ENCODE assay signal across 11 cellular contexts in genomic region chr1:169511339-169512028, GRCh38. TPM values are rescaled to one million over a fixed set of nuclear protein-coding genes. Genes with fewer than 3 reads are reported as not detected.
A peak's percentile ranks its signal among the peaks of the same experiment; 100 is the strongest.
DNase-seq lines count a peak whose midpoint lies in the region; ATAC-seq, FAIRE-seq and TF ChIP-seq lines count a peak whose summit lies in the region.
"Had no signal": no experiment of that assay in that cellular context is flagged by ENCODE, and none has a peak within 500 bp of the region (broad histone marks: within the 10 kb centered on the region; RNA-seq: fewer than 3 reads in every experiment).

No MANE protein-coding gene starts in this region.

- POLR2A ChIA-PET in A549 (lab: Yijun Ruan, JAX): interaction anchor here (1.6 kb wide), 1 partner anchor 25 kb away, joined by 10 read pairs; the partner anchor contains the start of gene SLC19A2

- H3K9me3 ChIP-seq in A549 (no peaks in the 10 kb centered on the region), muscle layer of duodenum (ENCODE audit: control insufficient read depth in 1 of 2, low read length in 2 of 2) (no peaks in the 10 kb centered on the region), T-helper 17 cell (ENCODE audit: control insufficient read depth, low read length, poor library complexity, severe bottlenecking) (no peaks in the 10 kb centered on the region)

- intact Hi-C loops in activated T-helper 1 cell treated with anti-CD3 and anti-CD28 coated beads, Interleukin-12 subunit alpha, Interleukin-12 subunit beta, Interleukin-2, Interleukin-4 antibody, amounts not matched to agents 30 ng/mL and 10 ng/mL and 1 ng/mL, durations not matched to agents 14 hours and 24 hours and 36 hours (cut with micrococcal nuclease): no loop called here

- H3K27me3 Mint-ChIP-seq in T-helper 17 cell: no peaks in the 10 kb centered on the region
- H3K27me3 Mint-ChIP-seq in activated T-helper 1 cell treated with anti-CD3 and anti-CD28 coated beads, Interleukin-12 subunit alpha, Interleukin-12 subunit beta, Interleukin-2, Interleukin-4 antibody, amounts not matched to agents 30 ng/mL and 10 ng/mL and 1 ng/mL, durations not matched to agents 14 hours and 24 hours and 36 hours (ENCODE audit: insufficient read depth): no peaks in the 10 kb centered on the region
- H3K27me3 Mint-ChIP-seq: CD4-positive, alpha-beta memory T cell; naive B cell had no signal

- peak overlapping the region; percentile 15; the same call in 1 of the 3 replicates for H3K4me2 ChIP-seq in A549

- TF ChIP-seq RAD21 in A549 (conservative IDR thresholded peaks at IDR 0.05 in 1 of 2, IDR thresholded peaks at IDR 0.05 in 1 of 2): no peak

- H3K4me1 Mint-ChIP-seq in T-helper 17 cell: peaks cover 8% of the 10 kb centered on the region
- peaks cover 23% of the 10 kb centered on the region for H3K4me1 Mint-ChIP-seq in activated T-helper 1 cell treated with anti-CD3 and anti-CD28 coated beads, Interleukin-12 subunit alpha, Interleukin-12 subunit beta, Interleukin-2, Interleukin-4 antibody, amounts not matched to agents 30 ng/mL and 10 ng/mL and 1 ng/mL, durations not matched to agents 14 hours and 24 hours and 36 hours (ENCODE audit: low read depth)

- H3K27ac ChIP-seq in A549 (no peak overlapping the region), muscle layer of duodenum (ENCODE audit: low read length) (peak overlapping the region; percentile 39)
- H3K27ac ChIP-seq: SJCRH30 had no signal

- H3K27ac Mint-ChIP-seq in T-helper 17 cell: no peak overlapping the region
- no peak overlapping the region for H3K27ac Mint-ChIP-seq in activated T-helper 1 cell treated with anti-CD3 and anti-CD28 coated beads, Interleukin-12 subunit alpha, Interleukin-12 subunit beta, Interleukin-2, Interleukin-4 antibody, amounts not matched to agents 30 ng/mL and 10 ng/mL and 1 ng/mL, durations not matched to agents 14 hours and 24 hours and 36 hours
- H3K27ac Mint-ChIP-seq: CD4-positive, alpha-beta memory T cell had no signal

- H3K4me3 ChIP-seq in A549 (no peak overlapping the region), muscle layer of duodenum (ENCODE audit: low read depth in 1 of 2, low read length in 2 of 2) (no peak overlapping the region)
- H3K4me3 ChIP-seq: SJCRH30 had no signal

- DNase-seq in A549 (ENCODE audit: low read depth in 1 of 2, low spot score in 1 of 2) (peak in 1 of 2 experiments; percentile 18), HT1080 (ENCODE audit: low read depth) (peak; percentile 67), dermis blood vessel endothelial cell (peak; percentile 8), islet precursor cell (no peak), T-helper 17 cell (no peak), NCI-H82 (lab: John Stamatoyannopoulos, UW) (no peak)
- no peak for DNase-seq in activated T-helper 1 cell treated with anti-CD3 and anti-CD28 coated beads, Interleukin-12 subunit alpha, Interleukin-12 subunit beta, Interleukin-2, Interleukin-4 antibody, amounts not matched to agents 30 ng/mL and 10 ng/mL and 1 ng/mL, durations not matched to agents 14 hours and 24 hours and 36 hours (ENCODE audit: low spot score)
- DNase-seq: CD4-positive, alpha-beta memory T cell; naive B cell; SJCRH30 had no signal

- TF ChIP-seq EP300 in A549 (IDR thresholded peaks at IDR 0.05): no peak

- peaks cover 36% of the 10 kb centered on the region for H3K4me1 ChIP-seq in A549
- H3K4me1 ChIP-seq in muscle layer of duodenum (ENCODE audit: control insufficient read depth in 1 of 2, insufficient read depth in 2 of 2, low read length in 2 of 2): peaks cover 0 to 8% of the 10 kb centered on the region in 2 donors

- ATAC-seq in A549 (peak; percentile 48 to 80; a peak in 3 of 6 replicates), T-helper 17 cell (no peak)

- CTCF ChIA-PET in A549 (lab: Yijun Ruan, JAX): interaction anchor here (1.1 to 1.5 kb wide), 2 partner anchors 35 to 45 kb away, joined by 3 to 7 read pairs; no protein-coding TSS in a partner anchor

- no peak for TF ChIP-seq POLR2A in A549 (IDR thresholded peaks at IDR 0.05; ENCODE audit: low read length)

- H3K36me3 ChIP-seq in muscle layer of duodenum (ENCODE audit: control insufficient read depth in 1 of 2, insufficient read depth in 2 of 2, low read length in 2 of 2): no peaks in the 10 kb centered on the region
- H3K36me3 ChIP-seq: SJCRH30 had no signal

- no peaks in the 10 kb centered on the region for H3K27me3 ChIP-seq in muscle layer of duodenum (ENCODE audit: low read depth, low read length)
- H3K27me3 ChIP-seq: SJCRH30 had no signal

- no peak for FAIRE-seq in A549 (lab: Jason Lieb, UNC)

- 35% methylated on average over 3 of the region's 3 CpGs for WGBS in A549 (ENCODE audit: missing lambda C conversion rate)

- H3K36me3 Mint-ChIP-seq in T-helper 17 cell (ENCODE audit: low read depth): peaks cover 2% of the 10 kb centered on the region
- peaks cover 48% of the 10 kb centered on the region for H3K36me3 Mint-ChIP-seq in activated T-helper 1 cell treated with anti-CD3 and anti-CD28 coated beads, Interleukin-12 subunit alpha, Interleukin-12 subunit beta, Interleukin-2, Interleukin-4 antibody, amounts not matched to agents 30 ng/mL and 10 ng/mL and 1 ng/mL, durations not matched to agents 14 hours and 24 hours and 36 hours (ENCODE audit: low read depth)
- H3K36me3 Mint-ChIP-seq: CD4-positive, alpha-beta memory T cell; naive B cell had no signal

- H3K4me3 Mint-ChIP-seq in T-helper 17 cell: no peak overlapping the region
- H3K4me3 Mint-ChIP-seq in activated T-helper 1 cell treated with anti-CD3 and anti-CD28 coated beads, Interleukin-12 subunit alpha, Interleukin-12 subunit beta, Interleukin-2, Interleukin-4 antibody, amounts not matched to agents 30 ng/mL and 10 ng/mL and 1 ng/mL, durations not matched to agents 14 hours and 24 hours and 36 hours: no peak overlapping the region
- H3K4me3 Mint-ChIP-seq: CD4-positive, alpha-beta memory T cell; naive B cell had no signal

- TF ChIP-seq CTCF in A549 (IDR thresholded peaks at IDR 0.05): no peak

- peaks cover 3% of the 10 kb centered on the region for H3K9me3 Mint-ChIP-seq in activated T-helper 1 cell treated with anti-CD3 and anti-CD28 coated beads, Interleukin-12 subunit alpha, Interleukin-12 subunit beta, Interleukin-2, Interleukin-4 antibody, amounts not matched to agents 30 ng/mL and 10 ng/mL and 1 ng/mL, durations not matched to agents 14 hours and 24 hours and 36 hours
- H3K9me3 Mint-ChIP-seq: CD4-positive, alpha-beta memory T cell; naive B cell had no signal

TF ChIP-seq in A549, 52 proteins besides CTCF, POLR2A, EP300 and RAD21:
- TF ChIP-seq JUNB (IDR thresholded peaks at IDR 0.05) (peak; percentile 58; the same call in 1 of the 2 replicates), FOSL2 (IDR thresholded peaks at IDR 0.05) (peak; percentile 41; the same call in 1 of the 2 replicates), FOSL2 (CRISPR knock-in tag; IDR thresholded peaks at IDR 0.05) (peak; percentile 47; the same call in 1 of the 2 replicates), ZC3H11A (IDR thresholded peaks at IDR 0.05) (no peak)

RNA-seq across cellular contexts. Expression of gene SLC19A2, which starts 25.7 kb away (rescaled TPM):
- polyA plus RNA-seq in A549 (2011; rRNA removed) (11.7 and 13.3 TPM in 2 replicates), A549 (2017; fragmentation: RNase III; extraction: RNeasy Plus Mini Kit Qiagen cat#74134 plus additional on column Dnase treatment) (4.5 to 5.2 TPM (median 4.7 TPM) in 3 replicates)
- 3.4 and 4.7 TPM in 2 replicates for polyA plus RNA-seq in A549 (2012; cell fraction: cytosol; rRNA removed)
- 4.7 and 5.7 TPM in 2 replicates for polyA plus RNA-seq in A549 (2012; cell fraction: nucleus; rRNA removed)
- 9.1 and 9.6 TPM in 2 replicates for polyA minus RNA-seq in A549 (2011; rRNA and poly(A)+ RNA removed)
- 7.1 and 7.2 TPM in 2 replicates for total RNA-seq in HT1080 (2014; rRNA removed; shearing (Covaris generic))
- 7.5 and 8.0 TPM in 2 replicates for polyA plus RNA-seq in HT1080 (2015; cell fraction: cytosol; rRNA removed)
- 12.4 and 13.0 TPM in 2 replicates for polyA plus RNA-seq in HT1080 (2015; cell fraction: nucleus; rRNA removed)
- total RNA-seq in dermis blood vessel endothelial cell (3.7 and 3.9 TPM in 2 replicates), T-helper 17 cell (1 to 10 TPM; 2.5 to 2.9 TPM)
- total RNA-seq in activated T-helper 1 cell treated with anti-CD3 and anti-CD28 coated beads, Interleukin-12 subunit alpha, Interleukin-12 subunit beta, Interleukin-2, Interleukin-4 antibody, amounts not matched to agents 30 ng/mL and 10 ng/mL and 1 ng/mL, durations not matched to agents 14 hours and 24 hours and 36 hours: 12.8 and 14.0 TPM in 2 replicates

Comparison
In these comparisons a context has a peak if more than half of its experiments do, and no peak if none do; other contexts are left out.
1. DNase-seq: peak in HT1080 (single experiment) and dermis blood vessel endothelial cell (single experiment); none in islet precursor cell (single experiment), T-helper 17 cell (0 of 3), activated T-helper 1 cell treated with anti-CD3 and anti-CD28 coated beads, Interleukin-12 subunit alpha, Interleukin-12 subunit beta, Interleukin-2, Interleukin-4 antibody, amounts not matched to agents 30 ng/mL and 10 ng/mL and 1 ng/mL, durations not matched to agents 14 hours and 24 hours and 36 hours (single experiment) and NCI-H82 (single experiment).